13 cellular contexts compared by ENCODE assay signal in genomic region chr6:111803384-111803783, GRCh38.
DNase-seq lines count a peak whose midpoint lies in the region; ATAC-seq and TF ChIP-seq lines count a peak whose summit lies in the region.
"Had no signal": no experiment of that assay in that cellular context is flagged by ENCODE, and none has a peak within 500 bp of the region (broad histone marks: within the 10 kb centered on the region; RNA-seq: fewer than 3 reads in every experiment).

No MANE protein-coding gene starts in this region.

- intact Hi-C loops in breast epithelium (cut with DNase I; ENCODE audit: low total_unique reads) (no loop called here), MCF 10A (cut with micrococcal nuclease) (no loop called here), left lung (cut with DNase I) (no loop called here)
- intact Hi-C loops in activated T-helper 1 cell treated with anti-CD3 and anti-CD28 coated beads, Interleukin-12 subunit alpha, Interleukin-12 subunit beta, Interleukin-2, Interleukin-4 antibody, amounts not matched to agents 30 ng/mL and 10 ng/mL and 1 ng/mL, durations not matched to agents 14 hours and 24 hours and 36 hours (cut with micrococcal nuclease), result loop anchor here (1.0 kb wide), 2 partner anchors 8 to 194 kb away; no protein-coding TSS in a partner anchor

- no peaks in the 10 kb centered on the region for H3K4me1 Mint-ChIP-seq in MCF 10A (ENCODE audit: insufficient read depth, unreplicated experiment)
- peaks cover 84% of the 10 kb centered on the region for H3K4me1 Mint-ChIP-seq in activated T-helper 1 cell treated with anti-CD3 and anti-CD28 coated beads, Interleukin-12 subunit alpha, Interleukin-12 subunit beta, Interleukin-2, Interleukin-4 antibody, amounts not matched to agents 30 ng/mL and 10 ng/mL and 1 ng/mL, durations not matched to agents 14 hours and 24 hours and 36 hours (ENCODE audit: low read depth)
- peaks cover 100% of the 10 kb centered on the region for H3K4me1 Mint-ChIP-seq in stimulated activated naive CD8-positive, alpha-beta T cell treated with anti-CD3 and anti-CD28 coated beads, Interleukin-15, amount 100 ng/mL, for 72 hours

- H3K4me3 ChIP-seq in breast epithelium (peak overlapping the region in 1 of 3 donors; percentile 2), left lung (no peak overlapping the region)
- H3K4me3 ChIP-seq: HAP-1 had no signal

- no peaks in the 10 kb centered on the region for H3K9me3 Mint-ChIP-seq in MCF 10A (ENCODE audit: unreplicated experiment)
- no peaks in the 10 kb centered on the region for H3K9me3 Mint-ChIP-seq in activated T-helper 1 cell treated with anti-CD3 and anti-CD28 coated beads, Interleukin-12 subunit alpha, Interleukin-12 subunit beta, Interleukin-2, Interleukin-4 antibody, amounts not matched to agents 30 ng/mL and 10 ng/mL and 1 ng/mL, durations not matched to agents 14 hours and 24 hours and 36 hours
- H3K9me3 Mint-ChIP-seq in stimulated activated naive CD8-positive, alpha-beta T cell treated with anti-CD3 and anti-CD28 coated beads, Interleukin-15, amount 100 ng/mL, for 72 hours, result no peaks in the 10 kb centered on the region

- H3K27ac ChIP-seq in breast epithelium (peak overlapping the region; percentile 30 to 58), left lung (peak overlapping the region; percentile 53 to 54)
- H3K27ac ChIP-seq: parathyroid adenoma had no signal

- no peaks in the 10 kb centered on the region for H3K36me3 ChIP-seq in breast epithelium
- no peaks in the 10 kb centered on the region for H3K36me3 ChIP-seq in left lung
- H3K36me3 ChIP-seq: HAP-1 had no signal

- H3K36me3 Mint-ChIP-seq in MCF 10A (ENCODE audit: insufficient read depth, unreplicated experiment), result no peaks in the 10 kb centered on the region
- H3K36me3 Mint-ChIP-seq in activated T-helper 1 cell treated with anti-CD3 and anti-CD28 coated beads, Interleukin-12 subunit alpha, Interleukin-12 subunit beta, Interleukin-2, Interleukin-4 antibody, amounts not matched to agents 30 ng/mL and 10 ng/mL and 1 ng/mL, durations not matched to agents 14 hours and 24 hours and 36 hours (ENCODE audit: low read depth), result peaks cover 45% of the 10 kb centered on the region

- POLR2A ChIA-PET in MCF 10A (lab: Yijun Ruan, JAX), result no interaction called here

- no peak for TF ChIP-seq POLR2A in breast epithelium (IDR thresholded peaks at IDR 0.05)

- no peaks in the 10 kb centered on the region for H3K27me3 Mint-ChIP-seq in MCF 10A (ENCODE audit: insufficient read depth, unreplicated experiment)
- no peaks in the 10 kb centered on the region for H3K27me3 Mint-ChIP-seq in activated T-helper 1 cell treated with anti-CD3 and anti-CD28 coated beads, Interleukin-12 subunit alpha, Interleukin-12 subunit beta, Interleukin-2, Interleukin-4 antibody, amounts not matched to agents 30 ng/mL and 10 ng/mL and 1 ng/mL, durations not matched to agents 14 hours and 24 hours and 36 hours (ENCODE audit: insufficient read depth)
- H3K27me3 Mint-ChIP-seq in stimulated activated naive CD8-positive, alpha-beta T cell treated with anti-CD3 and anti-CD28 coated beads, Interleukin-15, amount 100 ng/mL, for 72 hours, result no peaks in the 10 kb centered on the region

- H3K4me1 ChIP-seq in breast epithelium (no peaks in the 10 kb centered on the region), left lung (peaks cover 13 to 41% of the 10 kb centered on the region in 2 donors)
- H3K4me1 ChIP-seq: HAP-1 had no signal

- H3K9me3 ChIP-seq in breast epithelium (no peaks in the 10 kb centered on the region), left lung (no peaks in the 10 kb centered on the region)
- H3K9me3 ChIP-seq: HAP-1 had no signal

- TF ChIP-seq CTCF in breast epithelium (IDR thresholded peaks at IDR 0.05), result no peak
- no peak for TF ChIP-seq CTCF in MCF 10A (IDR thresholded peaks at IDR 0.05; ENCODE audit: unreplicated experiment)
- no peak for TF ChIP-seq CTCF in left lung (IDR thresholded peaks at IDR 0.05)

- CTCF ChIA-PET in MCF 10A (lab: Yijun Ruan, JAX), result interaction anchor here (0.6 to 0.7 kb wide), 2 partner anchors 33 to 51 kb away, joined by 3 read pairs; no protein-coding TSS in a partner anchor

- H3K27me3 ChIP-seq in breast epithelium (no peaks in the 10 kb centered on the region), left lung (no peaks in the 10 kb centered on the region)

- DNase-seq in breast epithelium (ENCODE audit: low spot score in 2 of 2) (no peak), MCF 10A (ENCODE audit: unreplicated experiment) (no peak), left lung (no peak), GM19238 (ENCODE audit: insufficient read length, low spot score) (no peak)
- DNase-seq in activated T-helper 1 cell treated with anti-CD3 and anti-CD28 coated beads, Interleukin-12 subunit alpha, Interleukin-12 subunit beta, Interleukin-2, Interleukin-4 antibody, amounts not matched to agents 30 ng/mL and 10 ng/mL and 1 ng/mL, durations not matched to agents 14 hours and 24 hours and 36 hours (ENCODE audit: low spot score), result no peak
- DNase-seq in stimulated activated naive CD8-positive, alpha-beta T cell treated with anti-CD3 and anti-CD28 coated beads, Interleukin-15, amount 100 ng/mL, for 72 hours, result no peak
- DNase-seq: kidney glomerular epithelial cell, NCI-H2227 treated with DMSO at 0.1 percent for 48 hours, SHP77 had no signal

- no TSS peak for BruUV-seq in MCF 10A (replicated peaks; lab: Mats Ljungman, UMichigan)

- no peak for ATAC-seq in left lung
- ATAC-seq in stimulated activated naive CD8-positive, alpha-beta T cell treated with anti-CD3 and anti-CD28 coated beads, Interleukin-15, amount 100 ng/mL, for 72 hours, result peak; percentile 34
- ATAC-seq in HG02840 (IDR thresholded peaks at IDR 0.05; ENCODE audit: low FRiP score, unreplicated experiment), result no peak
- ATAC-seq in HG02852 (IDR thresholded peaks at IDR 0.05; ENCODE audit: unreplicated experiment), result no peak

- no peak overlapping the region for H3K27ac Mint-ChIP-seq in MCF 10A (ENCODE audit: low read depth, unreplicated experiment)
- peak overlapping the region; percentile 98 for H3K27ac Mint-ChIP-seq in activated T-helper 1 cell treated with anti-CD3 and anti-CD28 coated beads, Interleukin-12 subunit alpha, Interleukin-12 subunit beta, Interleukin-2, Interleukin-4 antibody, amounts not matched to agents 30 ng/mL and 10 ng/mL and 1 ng/mL, durations not matched to agents 14 hours and 24 hours and 36 hours
- H3K27ac Mint-ChIP-seq in stimulated activated naive CD8-positive, alpha-beta T cell treated with anti-CD3 and anti-CD28 coated beads, Interleukin-15, amount 100 ng/mL, for 72 hours, result peak overlapping the region; percentile 98

- H3K4me3 Mint-ChIP-seq in MCF 10A (ENCODE audit: unreplicated experiment), result no peak overlapping the region
- H3K4me3 Mint-ChIP-seq in activated T-helper 1 cell treated with anti-CD3 and anti-CD28 coated beads, Interleukin-12 subunit alpha, Interleukin-12 subunit beta, Interleukin-2, Interleukin-4 antibody, amounts not matched to agents 30 ng/mL and 10 ng/mL and 1 ng/mL, durations not matched to agents 14 hours and 24 hours and 36 hours, result peak overlapping the region; percentile 63
- H3K4me3 Mint-ChIP-seq in stimulated activated naive CD8-positive, alpha-beta T cell treated with anti-CD3 and anti-CD28 coated beads, Interleukin-15, amount 100 ng/mL, for 72 hours, result peak overlapping the region; percentile 61 to 64
